In the genomic region with DNA sequence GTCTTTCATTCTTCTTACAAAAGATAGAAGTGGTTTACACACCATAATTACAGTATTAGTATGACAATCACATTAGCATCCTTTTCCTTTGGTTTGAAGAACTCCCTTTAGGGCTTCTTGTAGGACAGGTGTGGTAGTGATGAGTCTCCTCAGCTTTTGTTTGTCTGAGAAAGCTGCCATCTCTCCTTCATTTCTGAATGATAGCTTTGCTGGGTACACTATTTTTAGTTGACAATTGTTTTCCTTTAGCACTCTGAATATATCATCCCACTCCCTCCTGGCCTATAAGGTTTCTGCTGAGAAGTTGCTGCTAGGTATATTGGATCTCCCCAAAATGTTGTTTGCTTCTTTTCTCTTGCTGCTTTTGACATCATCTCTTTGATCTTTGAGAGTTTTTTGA, we compare ENCODE assay signal across 12 cellular contexts.
"Had no signal": no experiment of that assay in that cellular context is flagged by ENCODE, and none has a peak within 500 bp of the region (broad histone marks: within the 10 kb centered on the region; RNA-seq: fewer than 3 reads in every experiment).

No MANE protein-coding gene starts in this region.

- H3K4me3 Mint-ChIP-seq: activated T-helper 1 cell treated with anti-CD3 and anti-CD28 coated beads, Interleukin-12 subunit alpha, Interleukin-12 subunit beta, Interleukin-2, Interleukin-4 antibody, amounts not matched to agents 30 ng/mL and 10 ng/mL and 1 ng/mL, durations not matched to agents 14 hours and 24 hours and 36 hours; endodermal cell; nephron had no signal

- DNase-seq: activated CD8-positive, alpha-beta memory T cell treated with anti-CD3 and anti-CD28 coated beads, Interleukin-2, amount 50 U/mL, for 4 hours; adrenal gland; endodermal cell; foreskin fibroblast; left cardiac atrium; mesenchymal stem cell; mucosa of descending colon; right lobe of liver; stimulated activated CD4-positive, alpha-beta T cell treated with anti-CD3 and anti-CD28 coated beads, Interleukin-4, amount 100 ng/mL, for 1 hour; upper lobe of right lung had no signal

- ATAC-seq: left cardiac atrium, mucosa of descending colon, right lobe of liver, upper lobe of right lung had no signal

- H3K27ac Mint-ChIP-seq: activated T-helper 1 cell treated with anti-CD3 and anti-CD28 coated beads, Interleukin-12 subunit alpha, Interleukin-12 subunit beta, Interleukin-2, Interleukin-4 antibody, amounts not matched to agents 30 ng/mL and 10 ng/mL and 1 ng/mL, durations not matched to agents 14 hours and 24 hours and 36 hours; endodermal cell; nephron had no signal
